Comparison of ENCODE assay signal across 8 cellular contexts in the genomic region with DNA sequence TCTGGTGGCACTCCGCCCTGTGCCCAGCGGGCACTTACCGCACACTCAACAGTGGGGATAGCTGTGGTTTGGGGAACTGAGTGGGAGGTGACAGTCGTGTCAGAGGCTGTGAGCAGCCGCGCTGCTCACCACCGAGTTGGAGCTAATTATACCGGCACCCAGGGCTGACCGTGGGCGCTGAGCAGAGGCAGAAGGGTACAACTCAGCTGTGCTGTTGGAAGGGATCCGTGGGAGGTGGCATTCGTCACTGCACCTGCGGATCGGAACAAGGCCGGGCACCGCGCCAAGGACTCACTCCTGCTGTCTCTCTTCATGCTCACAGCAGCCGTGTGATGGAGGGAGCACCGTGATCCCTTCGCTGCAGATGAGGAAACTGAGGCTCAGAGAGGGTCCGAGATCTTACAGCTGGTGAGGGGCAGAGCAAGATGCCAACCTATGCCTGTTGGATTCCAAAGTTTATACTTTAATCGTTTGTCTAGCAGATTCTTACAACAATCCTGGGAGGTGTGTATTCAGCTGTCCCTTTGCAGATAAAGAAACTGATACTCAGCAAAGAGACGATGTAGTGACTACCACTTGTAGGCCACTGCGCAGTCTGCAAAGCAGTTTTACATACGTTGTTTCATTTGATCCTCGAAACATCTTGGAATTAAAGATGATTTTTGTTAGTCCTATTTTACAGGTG. TPM values are rescaled to one million over a fixed set of nuclear protein-coding genes. Genes with fewer than 3 reads are reported as not detected.
DNase-seq lines count a peak whose midpoint lies in the region; ATAC-seq and TF ChIP-seq lines count a peak whose summit lies in the region.

No MANE protein-coding gene starts in this region.

- H3K9me3 ChIP-seq in PC-9 (ENCODE audit: insufficient read depth, low read depth) (no peaks in the 10 kb centered on the region), upper lobe of left lung (no peaks in the 10 kb centered on the region)

- peaks cover 16% of the 10 kb centered on the region for H3F3A ChIP-seq in PC-9 (ENCODE audit: insufficient read depth, low read depth)

- H3K4me1 Mint-ChIP-seq in activated T-helper 2 cell treated with anti-CD3 and anti-CD28 coated beads, Interferon-gamma antibody, Interleukin-2, Interleukin-4, amounts not matched to agents 10 μg/mL and 5 μg/mL and 100 μg/mL, durations not matched to agents 14 hours and 24 hours and 36 hours (ENCODE audit: low read depth), result peaks cover 57% of the 10 kb centered on the region

- peaks cover 19% of the 10 kb centered on the region for H3K79me2 ChIP-seq in PC-9 (ENCODE audit: low read depth)

- BruUV-seq in PC-9 (replicated peaks; lab: Mats Ljungman, UMichigan), result no TSS peak

- POLR2A ChIA-PET in PC-9 (lab: Charles Lee; ENCODE audit: unreplicated experiment), result interaction anchor here (0.6 kb wide), 3 partner anchors 22 to 1366 kb away, joined by 4 to 5 read pairs (median 4); no protein-coding TSS in a partner anchor

- H3K4me2 ChIP-seq in PC-9, result peak overlapping the region; percentile 95

- peak overlapping the region; percentile 83 for H2AFZ ChIP-seq in PC-9

- H3K27ac ChIP-seq in PC-9 (no peak overlapping the region), upper lobe of left lung (peak overlapping the region; percentile 90 to 97 (median 95))

- intact Hi-C loops in PC-9 (cut with micrococcal nuclease; ENCODE audit: unreplicated experiment) (loop anchor here (1.0 to 2.0 kb wide), 3 partner anchors 38 to 435 kb away; a partner anchor contains a TSS), Right ventricle myocardium inferior (cut with DNase I) (loop anchor here (1.0 kb wide), 1 partner anchor 43 kb away; no protein-coding TSS in a partner anchor), posterior vena cava (cut with DNase I) (no loop called here)
- intact Hi-C loops in activated T-helper 2 cell treated with anti-CD3 and anti-CD28 coated beads, Interferon-gamma antibody, Interleukin-2, Interleukin-4, amounts not matched to agents 10 μg/mL and 5 μg/mL and 100 μg/mL, durations not matched to agents 14 hours and 24 hours and 36 hours (cut with micrococcal nuclease), result loop anchor here (1.0 to 2.0 kb wide), 2 partner anchors 43 to 318 kb away; a partner anchor contains a TSS

- WGBS in upper lobe of left lung, 2 donors, result 15 to 19% methylated on average over 23 to 26 of the region's 26 CpGs

- no peaks in the 10 kb centered on the region for H3K9me2 ChIP-seq in PC-9 (ENCODE audit: insufficient read depth)

- H3K9me3 Mint-ChIP-seq in activated T-helper 2 cell treated with anti-CD3 and anti-CD28 coated beads, Interferon-gamma antibody, Interleukin-2, Interleukin-4, amounts not matched to agents 10 μg/mL and 5 μg/mL and 100 μg/mL, durations not matched to agents 14 hours and 24 hours and 36 hours, result no peaks in the 10 kb centered on the region

- peaks cover 21% of the 10 kb centered on the region for H3K36me3 Mint-ChIP-seq in activated T-helper 2 cell treated with anti-CD3 and anti-CD28 coated beads, Interferon-gamma antibody, Interleukin-2, Interleukin-4, amounts not matched to agents 10 μg/mL and 5 μg/mL and 100 μg/mL, durations not matched to agents 14 hours and 24 hours and 36 hours (ENCODE audit: low read depth)

- TF ChIP-seq CTCF in PC-9 (conservative IDR thresholded peaks at IDR 0.05), result no peak
- peak in 1 of 6 experiments; percentile 5 for TF ChIP-seq CTCF in upper lobe of left lung (IDR thresholded peaks at IDR 0.05)

- ATAC-seq in GM19397 (IDR thresholded peaks at IDR 0.05; ENCODE audit: unreplicated experiment) (peak; percentile 34), HG03558 (IDR thresholded peaks at IDR 0.05; ENCODE audit: extremely low read depth, unreplicated experiment) (peak; percentile 12), Right ventricle myocardium inferior (peak; percentile 52), upper lobe of left lung (ENCODE audit: low FRiP score in 2 of 2) (peak; percentile 58 to 75)

- peaks cover 2% of the 10 kb centered on the region; the same call in 1 of the 2 replicates for H3K27me3 ChIP-seq in PC-9 (ENCODE audit: insufficient read depth, low read depth)
- no peaks in the 10 kb centered on the region for H3K27me3 ChIP-seq in upper lobe of left lung

- DNase-seq in AML-193 (lab: John Stamatoyannopoulos, UW) (peak; percentile 62 to 78), PC-9 (peak in 1 of 2 experiments; percentile 54), Right ventricle myocardium inferior (ENCODE audit: missing footprints) (peak; percentile 86), posterior vena cava (ENCODE audit: low spot score) (peak; percentile 89), upper lobe of left lung (peak; percentile 80 to 88)
- DNase-seq in activated T-helper 2 cell treated with anti-CD3 and anti-CD28 coated beads, Interferon-gamma antibody, Interleukin-2, Interleukin-4, amounts not matched to agents 10 μg/mL and 5 μg/mL and 100 μg/mL, durations not matched to agents 14 hours and 24 hours and 36 hours (ENCODE audit: low spot score), result no peak

- H3K27ac Mint-ChIP-seq in activated T-helper 2 cell treated with anti-CD3 and anti-CD28 coated beads, Interferon-gamma antibody, Interleukin-2, Interleukin-4, amounts not matched to agents 10 μg/mL and 5 μg/mL and 100 μg/mL, durations not matched to agents 14 hours and 24 hours and 36 hours, result peak overlapping the region; percentile 86

- H3K36me3 ChIP-seq in PC-9 (ENCODE audit: low read depth) (no peaks in the 10 kb centered on the region), upper lobe of left lung (no peaks in the 10 kb centered on the region)

- H4K20me1 ChIP-seq in PC-9 (ENCODE audit: insufficient read depth), result no peaks in the 10 kb centered on the region

- H3K4me3 ChIP-seq in PC-9 (peak overlapping the region; percentile 93), upper lobe of left lung (peak overlapping the region; percentile 26 to 85 (median 72))

- TF ChIP-seq EP300 in upper lobe of left lung (IDR thresholded peaks at IDR 0.05), result no peak

- H3K4me1 ChIP-seq in PC-9 (replicated peaks; ENCODE audit: insufficient read depth) (peaks cover 29% of the 10 kb centered on the region), upper lobe of left lung (peaks cover 35 to 53% (median 43%) of the 10 kb centered on the region in 4 donors)

- H3K27me3 Mint-ChIP-seq in activated T-helper 2 cell treated with anti-CD3 and anti-CD28 coated beads, Interferon-gamma antibody, Interleukin-2, Interleukin-4, amounts not matched to agents 10 μg/mL and 5 μg/mL and 100 μg/mL, durations not matched to agents 14 hours and 24 hours and 36 hours (ENCODE audit: low read depth), result peaks cover 11% of the 10 kb centered on the region

- peak overlapping the region; percentile 83 for H3K4me3 Mint-ChIP-seq in activated T-helper 2 cell treated with anti-CD3 and anti-CD28 coated beads, Interferon-gamma antibody, Interleukin-2, Interleukin-4, amounts not matched to agents 10 μg/mL and 5 μg/mL and 100 μg/mL, durations not matched to agents 14 hours and 24 hours and 36 hours (ENCODE audit: low read depth)

- TF ChIP-seq POLR2A in upper lobe of left lung (IDR thresholded peaks at IDR 0.05), result no peak

- CTCF ChIA-PET in PC-9 (lab: Charles Lee), result interaction anchor here (1.1 kb wide), 1 partner anchor 100 kb away, joined by 3 read pairs; no protein-coding TSS in a partner anchor

RNA-seq across cellular contexts. Expression of a gene that starts 0.7 kb away (rescaled TPM):
- total RNA-seq in PC-9 (2021) (29.4 and 32.1 TPM in 2 replicates), Right ventricle myocardium inferior (38.7 TPM), posterior vena cava (10 to 100 TPM; 43.6 to 48.9 TPM), upper lobe of left lung (100 to 1,000 TPM in 1 of 6 donors, 10 to 100 TPM in 5; 36.4 to 103 (median 46.3) TPM)
- total RNA-seq in activated T-helper 2 cell treated with anti-CD3 and anti-CD28 coated beads, Interferon-gamma antibody, Interleukin-2, Interleukin-4, amounts not matched to agents 10 μg/mL and 5 μg/mL and 100 μg/mL, durations not matched to agents 14 hours and 24 hours and 36 hours, result 59.1 and 63.2 TPM in 2 replicates

Comparison
In these comparisons a context has a peak if more than half of its experiments do, and no peak if none do; other contexts are left out.
1. ATAC-seq: peak in every context shown above with its lines; median percentile 66 in upper lobe of left lung; 52 in Right ventricle myocardium inferior; 34 in GM19397; 12 in HG03558.
2. intact Hi-C loops: an anchor here in PC-9 (1.0 to 2.0 kb wide), activated T-helper 2 cell treated with anti-CD3 and anti-CD28 coated beads, Interferon-gamma antibody, Interleukin-2, Interleukin-4, amounts not matched to agents 10 μg/mL and 5 μg/mL and 100 μg/mL, durations not matched to agents 14 hours and 24 hours and 36 hours (1.0 to 2.0 kb wide) and Right ventricle myocardium inferior (1.0 kb wide); none called in posterior vena cava.